In the genomic region with DNA sequence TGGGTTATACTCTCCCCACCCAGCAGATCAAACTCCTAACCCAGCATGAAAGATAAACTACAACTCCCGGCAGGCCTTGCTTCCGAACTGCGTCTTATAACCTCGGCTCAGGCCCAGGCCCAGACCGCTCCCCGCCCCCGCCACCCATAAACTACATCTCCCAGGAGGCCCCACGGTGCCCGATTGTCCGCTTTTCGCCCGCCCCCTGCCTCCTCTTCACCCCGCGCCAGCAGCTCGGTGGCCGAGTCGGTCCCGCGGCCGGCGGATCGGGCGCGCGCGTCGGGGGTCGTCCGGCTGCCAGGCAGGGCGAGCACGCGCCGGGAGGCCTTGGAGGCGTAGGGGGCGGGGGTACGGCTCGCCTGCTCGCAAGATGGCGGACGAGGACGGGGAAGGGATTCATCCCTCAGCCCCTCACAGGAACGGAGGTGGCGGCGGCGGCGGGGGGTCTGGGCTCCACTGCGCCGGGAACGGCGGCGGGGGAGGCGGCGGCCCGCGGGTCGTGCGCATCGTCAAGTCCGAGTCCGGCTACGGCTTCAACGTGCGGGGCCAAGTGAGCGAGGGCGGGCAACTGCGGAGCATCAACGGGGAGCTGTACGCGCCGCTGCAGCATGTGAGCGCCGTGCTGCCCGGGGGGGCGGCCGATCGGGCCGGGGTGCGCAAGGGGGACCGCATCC, we compare ENCODE assay signal across 8 cellular contexts. TPM values are rescaled to one million over a fixed set of nuclear protein-coding genes. Genes with fewer than 3 reads are reported as not detected.
DNase-seq lines count a peak whose midpoint lies in the region; ATAC-seq and TF ChIP-seq lines count a peak whose summit lies in the region.

A gene (plus strand): TSS at position 219 of the 674 bp plus-strand sequence. CDS start 152 bp downstream, at position 371.

- H3K27ac ChIP-seq in colonic mucosa: peak within 1 kb of the TSS; percentile 85

- H3K36me3 ChIP-seq in colonic mucosa: no peaks in the 10 kb centered on the region

- ATAC-seq in GM19351 (IDR thresholded peaks at IDR 0.05; ENCODE audit: unreplicated experiment) (peak; percentile 95), HG03521 (IDR thresholded peaks at IDR 0.05; ENCODE audit: unreplicated experiment) (peak; percentile 94), left colon (peak; percentile 94)

- H3K4me1 Mint-ChIP-seq in activated CD4-positive, alpha-beta T cell treated with anti-CD3 and anti-CD28 coated beads, Interleukin-2, amount 10 ng/mL, durations not matched to agents 24 days and 14 days: peaks cover 36% of the 10 kb centered on the region

- H3K27ac Mint-ChIP-seq in activated CD4-positive, alpha-beta T cell treated with anti-CD3 and anti-CD28 coated beads, Interleukin-2, amount 10 ng/mL, durations not matched to agents 24 days and 14 days: peak within 1 kb of the TSS; percentile 90

- no peak for TF ChIP-seq CTCF in colonic mucosa (IDR thresholded peaks at IDR 0.05)

- intact Hi-C loops in activated CD4-positive, alpha-beta T cell treated with anti-CD3 and anti-CD28 coated beads, Interleukin-2, amount 10 ng/mL, durations not matched to agents 24 days and 14 days (cut with micrococcal nuclease): loop anchor here (5.0 to 10.0 kb wide), 2 partner anchors 157 to 225 kb away; a partner anchor contains a TSS
- intact Hi-C loops in colonic mucosa (cut with DNase I): no loop called here
- intact Hi-C loops in left colon (cut with DNase I, micrococcal nuclease): no loop called here

- H3K4me3 ChIP-seq in colonic mucosa: peak within 1 kb of the TSS; percentile 98

- H3K9me3 ChIP-seq in colonic mucosa: no peaks in the 10 kb centered on the region

- H3K4me3 Mint-ChIP-seq in activated CD4-positive, alpha-beta T cell treated with anti-CD3 and anti-CD28 coated beads, Interleukin-2, amount 10 ng/mL, durations not matched to agents 24 days and 14 days: peak within 1 kb of the TSS; percentile 93

- H3K9ac ChIP-seq in colonic mucosa (ENCODE audit: low read depth in 2 of 2, low read length in 2 of 2): peak within 1 kb of the TSS; percentile 92 to 94

- H3K4me1 ChIP-seq in colonic mucosa: no peaks in the 10 kb centered on the region

- H3K27me3 Mint-ChIP-seq in activated CD4-positive, alpha-beta T cell treated with anti-CD3 and anti-CD28 coated beads, Interleukin-2, amount 10 ng/mL, durations not matched to agents 24 days and 14 days: peaks cover 9% of the 10 kb centered on the region

- peaks cover 7% of the 10 kb centered on the region for H3K36me3 Mint-ChIP-seq in activated CD4-positive, alpha-beta T cell treated with anti-CD3 and anti-CD28 coated beads, Interleukin-2, amount 10 ng/mL, durations not matched to agents 24 days and 14 days (ENCODE audit: low read depth)

- peak; percentile 57 to 92 (median 85) for DNase-seq in C1 segment of cervical spinal cord (lab: John Stamatoyannopoulos, UW)
- DNase-seq in NCI-H69 (lab: John Stamatoyannopoulos, UW): peak; percentile 98
- peak; percentile 95 for DNase-seq in activated CD4-positive, alpha-beta T cell treated with anti-CD3 and anti-CD28 coated beads, Interleukin-2, amount 10 ng/mL, durations not matched to agents 24 days and 14 days
- DNase-seq in colonic mucosa: peak; percentile 95
- DNase-seq in left colon: peak; percentile 94
- peak; percentile 89 for DNase-seq in stimulated activated CD4-positive, alpha-beta T cell treated with anti-CD3 and anti-CD28 coated beads, Interleukin-1b, Interleukin-23, amount 100 ng/mL, for 48 hours

- H3K9me3 Mint-ChIP-seq in activated CD4-positive, alpha-beta T cell treated with anti-CD3 and anti-CD28 coated beads, Interleukin-2, amount 10 ng/mL, durations not matched to agents 24 days and 14 days: no peaks in the 10 kb centered on the region

- no peaks in the 10 kb centered on the region for H3K27me3 ChIP-seq in colonic mucosa

RNA-seq across cellular contexts. Expression of the gene that starts here (rescaled TPM):
- total RNA-seq in activated CD4-positive, alpha-beta T cell treated with anti-CD3 and anti-CD28 coated beads, Interleukin-2, amount 10 ng/mL, durations not matched to agents 24 days and 14 days: 31.6 and 33.1 TPM in 2 replicates
- total RNA-seq in colonic mucosa: 10 to 100 TPM; 28.7 to 32.0 TPM
- total RNA-seq in left colon: 10 to 100 TPM; 28.4 to 30.6 TPM

Comparison
In these comparisons a context has a peak if more than half of its experiments do, and no peak if none do; other contexts are left out.
1. Peak in every context shown above with its lines: DNase-seq, ATAC-seq, H3K4me3 ChIP-seq and H3K27ac ChIP-seq.